Comparison of ENCODE assay signal across 2 cellular contexts in the genomic region with DNA sequence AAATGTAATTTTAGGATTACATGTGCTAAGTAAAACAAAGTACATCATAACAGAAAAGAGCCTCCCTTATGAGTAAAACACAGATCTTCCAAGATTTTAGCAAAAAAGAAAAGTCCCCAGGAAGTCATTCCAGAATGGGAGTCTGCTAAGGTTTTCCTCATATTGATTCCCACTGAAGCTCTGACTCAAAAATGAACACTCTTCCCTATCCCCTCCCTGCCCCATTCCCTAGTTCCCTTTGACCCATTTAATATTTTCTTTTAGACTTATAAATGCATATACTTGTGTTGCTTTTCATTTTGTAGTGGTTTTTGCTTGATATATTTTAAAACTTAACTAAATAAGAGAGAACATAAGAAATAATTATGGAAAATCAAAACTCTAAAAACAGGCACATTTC.
TF ChIP-seq lines count a peak whose summit lies in the region.

No MANE protein-coding gene starts in this region.

TF ChIP-seq in SK-N-SH, 30 proteins besides CTCF, POLR2A, EP300 and RAD21:
- TF ChIP-seq POLR2AphosphoS5 (IDR thresholded peaks at IDR 0.05; ENCODE audit: low read depth, low read length) (no peak), GATA2 (CRISPR knock-in tag; IDR thresholded peaks at IDR 0.05) (no peak), MXI1 (IDR thresholded peaks at IDR 0.05; ENCODE audit: low read depth, low read length) (no peak), TAF1 (IDR thresholded peaks at IDR 0.05; ENCODE audit: borderline replicate concordance, low read depth, low read length) (no peak), FOSL2 (IDR thresholded peaks at IDR 0.05; ENCODE audit: borderline replicate concordance, low read depth) (no peak), NRF1 (IDR thresholded peaks at IDR 0.05; ENCODE audit: low read depth, low read length) (no peak), SIN3A (IDR thresholded peaks at IDR 0.05; ENCODE audit: borderline replicate concordance, low read depth, low read length) (no peak), PBX3 (IDR thresholded peaks at IDR 0.05) (no peak), SMC3 (IDR thresholded peaks at IDR 0.05; ENCODE audit: low read depth, low read length) (no peak), FOXM1 (IDR thresholded peaks at IDR 0.05; ENCODE audit: low read depth) (no peak)
- TF ChIP-seq, protein P1, sequence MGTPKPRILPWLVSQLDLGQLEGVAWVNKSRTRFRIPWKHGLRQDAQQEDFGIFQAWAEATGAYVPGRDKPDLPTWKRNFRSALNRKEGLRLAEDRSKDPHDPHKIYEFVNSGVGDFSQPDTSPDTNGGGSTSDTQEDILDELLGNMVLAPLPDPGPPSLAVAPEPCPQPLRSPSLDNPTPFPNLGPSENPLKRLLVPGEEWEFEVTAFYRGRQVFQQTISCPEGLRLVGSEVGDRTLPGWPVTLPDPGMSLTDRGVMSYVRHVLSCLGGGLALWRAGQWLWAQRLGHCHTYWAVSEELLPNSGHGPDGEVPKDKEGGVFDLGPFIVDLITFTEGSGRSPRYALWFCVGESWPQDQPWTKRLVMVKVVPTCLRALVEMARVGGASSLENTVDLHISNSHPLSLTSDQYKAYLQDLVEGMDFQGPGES (IDR thresholded peaks at IDR 0.05; ENCODE audit: low read depth, low read length) = no peak
- TF ChIP-seq, protein P2, sequence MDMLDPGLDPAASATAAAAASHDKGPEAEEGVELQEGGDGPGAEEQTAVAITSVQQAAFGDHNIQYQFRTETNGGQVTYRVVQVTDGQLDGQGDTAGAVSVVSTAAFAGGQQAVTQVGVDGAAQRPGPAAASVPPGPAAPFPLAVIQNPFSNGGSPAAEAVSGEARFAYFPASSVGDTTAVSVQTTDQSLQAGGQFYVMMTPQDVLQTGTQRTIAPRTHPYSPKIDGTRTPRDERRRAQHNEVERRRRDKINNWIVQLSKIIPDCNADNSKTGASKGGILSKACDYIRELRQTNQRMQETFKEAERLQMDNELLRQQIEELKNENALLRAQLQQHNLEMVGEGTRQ (IDR thresholded peaks at IDR 0.05; ENCODE audit: borderline replicate concordance, low read depth, low read length) = no peak
- TF ChIP-seq, protein P3, sequence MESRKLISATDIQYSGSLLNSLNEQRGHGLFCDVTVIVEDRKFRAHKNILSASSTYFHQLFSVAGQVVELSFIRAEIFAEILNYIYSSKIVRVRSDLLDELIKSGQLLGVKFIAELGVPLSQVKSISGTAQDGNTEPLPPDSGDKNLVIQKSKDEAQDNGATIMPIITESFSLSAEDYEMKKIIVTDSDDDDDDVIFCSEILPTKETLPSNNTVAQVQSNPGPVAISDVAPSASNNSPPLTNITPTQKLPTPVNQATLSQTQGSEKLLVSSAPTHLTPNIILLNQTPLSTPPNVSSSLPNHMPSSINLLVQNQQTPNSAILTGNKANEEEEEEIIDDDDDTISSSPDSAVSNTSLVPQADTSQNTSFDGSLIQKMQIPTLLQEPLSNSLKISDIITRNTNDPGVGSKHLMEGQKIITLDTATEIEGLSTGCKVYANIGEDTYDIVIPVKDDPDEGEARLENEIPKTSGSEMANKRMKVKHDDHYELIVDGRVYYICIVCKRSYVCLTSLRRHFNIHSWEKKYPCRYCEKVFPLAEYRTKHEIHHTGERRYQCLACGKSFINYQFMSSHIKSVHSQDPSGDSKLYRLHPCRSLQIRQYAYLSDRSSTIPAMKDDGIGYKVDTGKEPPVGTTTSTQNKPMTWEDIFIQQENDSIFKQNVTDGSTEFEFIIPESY (IDR thresholded peaks at IDR 0.05; ENCODE audit: borderline replicate concordance, low read depth) = no peak
- TF ChIP-seq, protein P4, sequence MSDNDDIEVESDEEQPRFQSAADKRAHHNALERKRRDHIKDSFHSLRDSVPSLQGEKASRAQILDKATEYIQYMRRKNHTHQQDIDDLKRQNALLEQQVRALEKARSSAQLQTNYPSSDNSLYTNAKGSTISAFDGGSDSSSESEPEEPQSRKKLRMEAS (IDR thresholded peaks at IDR 0.05; ENCODE audit: low read depth) = no peak
- TF ChIP-seq, protein P5, sequence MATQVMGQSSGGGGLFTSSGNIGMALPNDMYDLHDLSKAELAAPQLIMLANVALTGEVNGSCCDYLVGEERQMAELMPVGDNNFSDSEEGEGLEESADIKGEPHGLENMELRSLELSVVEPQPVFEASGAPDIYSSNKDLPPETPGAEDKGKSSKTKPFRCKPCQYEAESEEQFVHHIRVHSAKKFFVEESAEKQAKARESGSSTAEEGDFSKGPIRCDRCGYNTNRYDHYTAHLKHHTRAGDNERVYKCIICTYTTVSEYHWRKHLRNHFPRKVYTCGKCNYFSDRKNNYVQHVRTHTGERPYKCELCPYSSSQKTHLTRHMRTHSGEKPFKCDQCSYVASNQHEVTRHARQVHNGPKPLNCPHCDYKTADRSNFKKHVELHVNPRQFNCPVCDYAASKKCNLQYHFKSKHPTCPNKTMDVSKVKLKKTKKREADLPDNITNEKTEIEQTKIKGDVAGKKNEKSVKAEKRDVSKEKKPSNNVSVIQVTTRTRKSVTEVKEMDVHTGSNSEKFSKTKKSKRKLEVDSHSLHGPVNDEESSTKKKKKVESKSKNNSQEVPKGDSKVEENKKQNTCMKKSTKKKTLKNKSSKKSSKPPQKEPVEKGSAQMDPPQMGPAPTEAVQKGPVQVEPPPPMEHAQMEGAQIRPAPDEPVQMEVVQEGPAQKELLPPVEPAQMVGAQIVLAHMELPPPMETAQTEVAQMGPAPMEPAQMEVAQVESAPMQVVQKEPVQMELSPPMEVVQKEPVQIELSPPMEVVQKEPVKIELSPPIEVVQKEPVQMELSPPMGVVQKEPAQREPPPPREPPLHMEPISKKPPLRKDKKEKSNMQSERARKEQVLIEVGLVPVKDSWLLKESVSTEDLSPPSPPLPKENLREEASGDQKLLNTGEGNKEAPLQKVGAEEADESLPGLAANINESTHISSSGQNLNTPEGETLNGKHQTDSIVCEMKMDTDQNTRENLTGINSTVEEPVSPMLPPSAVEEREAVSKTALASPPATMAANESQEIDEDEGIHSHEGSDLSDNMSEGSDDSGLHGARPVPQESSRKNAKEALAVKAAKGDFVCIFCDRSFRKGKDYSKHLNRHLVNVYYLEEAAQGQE (IDR thresholded peaks at IDR 0.05; ENCODE audit: low read depth, low read length) = no peak

TF ChIP-seq in SK-N-SH treated with all-trans-retinoic acid at 6 μM for 48 hours, 23 proteins besides CTCF, POLR2A, EP300 and RAD21:
- no peak for TF ChIP-seq ESRRG (CRISPR knock-in tag; IDR thresholded peaks at IDR 0.05)
TF ChIP-seq in SK-N-SH treated with all-trans-retinoic acid at 6 μM for 48 hours: peak in this region for 0.
